ENCODE assay signal across 11 cellular contexts in the genomic region with DNA sequence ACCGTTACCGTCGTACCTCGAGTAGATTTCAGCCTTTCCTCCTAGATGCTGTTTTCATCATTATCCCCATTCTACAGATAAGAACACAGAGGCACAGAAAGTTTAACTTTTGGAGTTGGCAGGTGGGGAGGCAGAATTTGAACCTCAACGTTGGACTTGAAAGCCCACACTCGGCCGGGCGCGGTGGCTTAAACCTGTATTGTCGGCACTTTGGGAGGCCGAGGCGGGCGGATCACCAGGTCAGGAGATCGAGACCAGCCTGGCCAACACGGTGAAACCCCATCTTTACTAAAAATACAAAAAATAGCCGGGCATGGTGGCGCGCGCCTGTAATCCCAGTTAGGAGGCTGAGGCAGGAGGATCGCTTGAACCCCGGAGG. TPM values are rescaled to one million over a fixed set of nuclear protein-coding genes. Genes with fewer than 3 reads are reported as not detected.
DNase-seq lines count a peak whose midpoint lies in the region; ATAC-seq and TF ChIP-seq lines count a peak whose summit lies in the region.
"Had no signal": no experiment of that assay in that cellular context is flagged by ENCODE, and none has a peak within 500 bp of the region (broad histone marks: within the 10 kb centered on the region; RNA-seq: fewer than 3 reads in every experiment).

No MANE protein-coding gene starts in this region.

- no peak for TF ChIP-seq CTCF in H9 (conservative IDR thresholded peaks at IDR 0.05)
- peak in 1 of 11 experiments; percentile 4 for TF ChIP-seq CTCF in spleen (IDR thresholded peaks at IDR 0.05 in 8 of 11, conservative IDR thresholded peaks at IDR 0.05 in 3 of 11)
- TF ChIP-seq CTCF in endothelial cell (IDR thresholded peaks at IDR 0.05; ENCODE audit: unreplicated experiment), result no peak

- DNase-seq in H9, result no peak
- peak; percentile 83 for DNase-seq in spleen
- no peak for DNase-seq in endothelial cell (ENCODE audit: low spot score)
- no peak for DNase-seq in Kasumi-1 (lab: John Stamatoyannopoulos, UW)
- no peak for DNase-seq in iPS-NIHi7 (ENCODE audit: extremely low spot score)
- no peak for DNase-seq in dermis blood vessel endothelial cell

- H3K27ac ChIP-seq in H9 (ENCODE audit: insufficient read length, low read depth, low read length), result no peak overlapping the region
- no peak overlapping the region for H3K27ac ChIP-seq in iPS-18a (ENCODE audit: low read length)
- peak overlapping the region; percentile 84 to 97 (median 93) for H3K27ac ChIP-seq in spleen

- no peak overlapping the region for H4K91ac ChIP-seq in H9 (ENCODE audit: insufficient read length, low read depth, low read length)

- no peak overlapping the region for H2BK120ac ChIP-seq in H9 (ENCODE audit: low read depth, low read length, poor library complexity, severe bottlenecking)

- H3K27me3 ChIP-seq in H9 (ENCODE audit: insufficient read depth, low read length), result no peaks in the 10 kb centered on the region
- no peaks in the 10 kb centered on the region for H3K27me3 ChIP-seq in iPS-18a (ENCODE audit: control insufficient read depth, insufficient read depth, low read length)
- no peaks in the 10 kb centered on the region for H3K27me3 ChIP-seq in spleen (replicated peaks in 1 of 7)

- H3K9me3 Mint-ChIP-seq in H9, result no peaks in the 10 kb centered on the region; a peak in 1 of 5 replicates
- H3K9me3 Mint-ChIP-seq in activated T-helper 17 cell treated with anti-CD3 and anti-CD28 coated beads, Interleukin-2, amount 50 U/mL, for 72 hours, result no peaks in the 10 kb centered on the region
- H3K9me3 Mint-ChIP-seq in endothelial cell (ENCODE audit: unreplicated experiment), result no peaks in the 10 kb centered on the region

- H3K4me1 ChIP-seq in H9 (ENCODE audit: insufficient read depth, low read length) (no peaks in the 10 kb centered on the region), iPS-18a (ENCODE audit: control insufficient read depth, low read depth, low read length) (peaks cover 3% of the 10 kb centered on the region), spleen (peaks cover 0 to 88% (median 41%) of the 10 kb centered on the region in 6 donors)

- H3K9ac ChIP-seq in H9 (ENCODE audit: extremely low read depth, insufficient read length, low read length), result no peak overlapping the region
- peak overlapping the region; percentile 68 for H3K9ac ChIP-seq in iPS-18a (ENCODE audit: low read length)

- H2BK15ac ChIP-seq in H9 (ENCODE audit: low read depth, low read length), result no peak overlapping the region; the same call in 1 of the 2 replicates

- no peak overlapping the region for H2BK5ac ChIP-seq in H9 (ENCODE audit: insufficient read length, low read length)

- H3K36me3 ChIP-seq in iPS-18a (ENCODE audit: control insufficient read depth, low read depth, low read length), result no peaks in the 10 kb centered on the region
- H3K36me3 ChIP-seq in spleen, result no peaks in the 10 kb centered on the region

- H2AK5ac ChIP-seq in H9 (ENCODE audit: insufficient read length, low read length), result no peak overlapping the region

- H3K4me2 ChIP-seq in H9 (ENCODE audit: insufficient read depth, insufficient read length, low read length), result peak overlapping the region; percentile 57

- no peak overlapping the region for H3T11ph ChIP-seq in H9 (ENCODE audit: low read length)

- intact Hi-C loops in spleen (cut with DNase I; ENCODE audit: low total_unique reads), result no loop called here

- 0 out of 2 replicates have a peak overlapping the region, but pooled peaks have one; percentile 61 for H3K14ac ChIP-seq in H9 (ENCODE audit: insufficient read depth, low read length)

- WGBS in H9 (ENCODE audit: extremely low coverage, insufficient read length, low lambda C conversion rate), result no CpG with 5 or more reads among the region's 21 CpGs
- 41 to 55% (median 53%) methylated on average over 21 of the region's 21 CpGs for WGBS in spleen, 5 donors

- no peak overlapping the region for H2BK20ac ChIP-seq in H9 (ENCODE audit: low read depth, low read length, poor library complexity, severe bottlenecking)

- no peaks in the 10 kb centered on the region for H3K79me2 ChIP-seq in H9 (ENCODE audit: insufficient read depth, low read length)

- no peak for TF ChIP-seq POLR2A in spleen (IDR thresholded peaks at IDR 0.05)

- no peak overlapping the region for H2AFZ ChIP-seq in H9 (ENCODE audit: low read length)

- no peak overlapping the region for H3K4ac ChIP-seq in H9 (ENCODE audit: low read depth, low read length)

- H3K4me1 Mint-ChIP-seq in H9 (peaks cover 9% of the 10 kb centered on the region in 2 experiments), endothelial cell (ENCODE audit: unreplicated experiment) (peaks cover 3% of the 10 kb centered on the region)
- peaks cover 7% of the 10 kb centered on the region for H3K4me1 Mint-ChIP-seq in activated T-helper 17 cell treated with anti-CD3 and anti-CD28 coated beads, Interleukin-2, amount 50 U/mL, for 72 hours

- H3K9me3 ChIP-seq in H9 (ENCODE audit: control insufficient read depth, low read depth, low read length) (no peaks in the 10 kb centered on the region), iPS-18a (ENCODE audit: control insufficient read depth, low read depth, low read length) (no peaks in the 10 kb centered on the region), spleen (peaks cover 0 to 10% (median 6%) of the 10 kb centered on the region in 8 donors)

- no peak overlapping the region for H3K56ac ChIP-seq in H9 (ENCODE audit: insufficient read length, low read depth, low read length)

- H3K23me2 ChIP-seq in H9 (ENCODE audit: insufficient read length, low read depth, low read length, poor library complexity, severe bottlenecking), result no peaks in the 10 kb centered on the region

- H3K79me1 ChIP-seq in H9 (ENCODE audit: insufficient read depth, low read depth, low read length, poor library complexity, severe bottlenecking), result no peaks in the 10 kb centered on the region

- H3K4me3 ChIP-seq in iPS-18a (ENCODE audit: low read length) (peak overlapping the region; percentile 72), spleen (peak overlapping the region; percentile 4 to 68 (median 44))

- H3K36me3 Mint-ChIP-seq in H9 (ENCODE audit: insufficient read depth in 1 of 3, low read depth in 3 of 3) (no peaks in the 10 kb centered on the region), endothelial cell (ENCODE audit: low read depth, unreplicated experiment) (no peaks in the 10 kb centered on the region)
- H3K36me3 Mint-ChIP-seq in activated T-helper 17 cell treated with anti-CD3 and anti-CD28 coated beads, Interleukin-2, amount 50 U/mL, for 72 hours (ENCODE audit: low read depth), result no peaks in the 10 kb centered on the region

- H3K27me3 Mint-ChIP-seq in H9 (ENCODE audit: low read depth) (peaks cover 4% of the 10 kb centered on the region; the same call in 1 of the 2 replicates), endothelial cell (ENCODE audit: unreplicated experiment) (peaks cover 5% of the 10 kb centered on the region)
- H3K27me3 Mint-ChIP-seq in activated T-helper 17 cell treated with anti-CD3 and anti-CD28 coated beads, Interleukin-2, amount 50 U/mL, for 72 hours, result no peaks in the 10 kb centered on the region

- no peak overlapping the region for H4K8ac ChIP-seq in H9 (replicated peaks; ENCODE audit: insufficient read length, low read depth, low read length)

- H3K4me3 Mint-ChIP-seq in H9, result peak overlapping the region; percentile 76 to 82
- H3K4me3 Mint-ChIP-seq in activated T-helper 17 cell treated with anti-CD3 and anti-CD28 coated beads, Interleukin-2, amount 50 U/mL, for 72 hours, result peak overlapping the region; percentile 70
- no peak overlapping the region for H3K4me3 Mint-ChIP-seq in endothelial cell (ENCODE audit: unreplicated experiment)

- H3K27ac Mint-ChIP-seq in H9, result no peak overlapping the region
- H3K27ac Mint-ChIP-seq in activated T-helper 17 cell treated with anti-CD3 and anti-CD28 coated beads, Interleukin-2, amount 50 U/mL, for 72 hours, result peak overlapping the region; percentile 66
- no peak overlapping the region for H3K27ac Mint-ChIP-seq in endothelial cell (ENCODE audit: unreplicated experiment)

- H4K5ac ChIP-seq in H9 (ENCODE audit: insufficient read length, low read depth, low read length), result no peak overlapping the region

- no peak for ATAC-seq in activated T-helper 17 cell treated with anti-CD3 and anti-CD28 coated beads, Interleukin-2, amount 50 U/mL, for 72 hours (replicated peaks)

- no peak overlapping the region for H2BK12ac ChIP-seq in H9 (ENCODE audit: insufficient read length, low read depth, low read length)

- no peak overlapping the region for H3K23ac ChIP-seq in H9 (ENCODE audit: insufficient read length, low read depth, low read length)

- H4K20me1 ChIP-seq in H9 (ENCODE audit: control insufficient read depth, insufficient read depth, insufficient read length), result no peaks in the 10 kb centered on the region

- H3K18ac ChIP-seq in H9 (ENCODE audit: insufficient read length, low read depth, low read length), result no peak overlapping the region

RNA-seq across cellular contexts. Expression of gene CATIP, which starts 11.5 kb away (rescaled TPM):
- total RNA-seq in H9 (2021) (not detected in 2 replicates), spleen (under 1 TPM in 5 of 7 donors, not detected in 2; 0.30 to 0.76 (median 0.60) TPM), endothelial cell (ENCODE audit: unreplicated experiment) (not detected), dermis blood vessel endothelial cell (0.17 TPM in 1 of 2 replicates, not detected in the other)
- not detected for total RNA-seq in activated T-helper 17 cell treated with anti-CD3 and anti-CD28 coated beads, Interleukin-2, amount 50 U/mL, for 72 hours
- polyA plus RNA-seq in spleen, result 1 to 10 TPM in 1 of 3 donors, under 1 TPM in 2; 0.57 to 1.1 (median 0.99) TPM
- total RNA-seq: glomerular endothelial cell, RPMI7951 had no signal

RNA-seq across cellular contexts. Expression of gene SLC11A1, which starts 13.9 kb away (rescaled TPM):
- total RNA-seq in H9 (2021), result 0.04 and 0.11 TPM in 2 replicates
- under 1 TPM; 0.09 to 0.19 TPM for total RNA-seq in activated T-helper 17 cell treated with anti-CD3 and anti-CD28 coated beads, Interleukin-2, amount 50 U/mL, for 72 hours
- total RNA-seq in spleen, result 100 to 1,000 TPM in 4 of 7 donors, 10 to 100 TPM in 3; 63.5 to 576 (median 167) TPM
- 10 to 100 TPM in 2 of 3 donors, 1 to 10 TPM in 1; 6.2 to 67.0 (median 38.6) TPM for polyA plus RNA-seq in spleen
- not detected for total RNA-seq in endothelial cell (ENCODE audit: unreplicated experiment)
- total RNA-seq in dermis blood vessel endothelial cell, result under 0.01 and 0.05 TPM in 2 replicates
- total RNA-seq: glomerular endothelial cell had no signal

RNA-seq across cellular contexts. Expression of gene CTDSP1, which starts 31.5 kb away (rescaled TPM):
- total RNA-seq in H9 (2021) (52.3 and 56.6 TPM in 2 replicates), spleen (100 to 1,000 TPM; 114 to 184 (median 163) TPM), endothelial cell (ENCODE audit: unreplicated experiment) (106 TPM), dermis blood vessel endothelial cell (103 and 110 TPM in 2 replicates)
- 100 to 1,000 TPM; 126 to 197 TPM for total RNA-seq in activated T-helper 17 cell treated with anti-CD3 and anti-CD28 coated beads, Interleukin-2, amount 50 U/mL, for 72 hours
- 100 to 1,000 TPM in 1 of 3 donors, 10 to 100 TPM in 2; 65.6 to 114 (median 72.4) TPM for polyA plus RNA-seq in spleen

RNA-seq across cellular contexts. Expression of gene VIL1, which starts 50.8 kb away (rescaled TPM):
- 4.0 and 4.2 TPM in 2 replicates for total RNA-seq in H9 (2021)
- under 1 TPM in 1 of 2 donors, not detected in 1; 0.34 TPM for total RNA-seq in activated T-helper 17 cell treated with anti-CD3 and anti-CD28 coated beads, Interleukin-2, amount 50 U/mL, for 72 hours
- under 1 TPM in 3 of 7 donors, not detected in 4; 0.17 to 0.72 (median 0.38) TPM for total RNA-seq in spleen
- under 1 TPM; 0.04 to 0.19 (median 0.06) TPM for polyA plus RNA-seq in spleen
- total RNA-seq in endothelial cell (ENCODE audit: unreplicated experiment), result 0.44 TPM
- not detected in 2 replicates for total RNA-seq in dermis blood vessel endothelial cell
- total RNA-seq: glomerular endothelial cell, RPMI7951, temporal lobe had no signal

Comparison
In these comparisons a context has a peak if more than half of its experiments do, and no peak if none do; other contexts are left out.
1. H3K27ac ChIP-seq: peak in spleen (8 of 8); none in H9 (single experiment) and iPS-18a (single experiment).
2. RNA of gene SLC11A1, which starts 13.9 kb away (total RNA-seq): 63.5 to 576 TPM in spleen; 0.09 to 0.19 TPM in activated T-helper 17 cell treated with anti-CD3 and anti-CD28 coated beads, Interleukin-2, amount 50 U/mL, for 72 hours, 0.04 to 0.11 TPM in H9, not detected in endothelial cell (single experiment) and under 0.01 to 0.05 TPM in dermis blood vessel endothelial cell; every median in the first group is over 10 times any median in the second.